1 cellular context compared by ENCODE assay signal in the genomic region with DNA sequence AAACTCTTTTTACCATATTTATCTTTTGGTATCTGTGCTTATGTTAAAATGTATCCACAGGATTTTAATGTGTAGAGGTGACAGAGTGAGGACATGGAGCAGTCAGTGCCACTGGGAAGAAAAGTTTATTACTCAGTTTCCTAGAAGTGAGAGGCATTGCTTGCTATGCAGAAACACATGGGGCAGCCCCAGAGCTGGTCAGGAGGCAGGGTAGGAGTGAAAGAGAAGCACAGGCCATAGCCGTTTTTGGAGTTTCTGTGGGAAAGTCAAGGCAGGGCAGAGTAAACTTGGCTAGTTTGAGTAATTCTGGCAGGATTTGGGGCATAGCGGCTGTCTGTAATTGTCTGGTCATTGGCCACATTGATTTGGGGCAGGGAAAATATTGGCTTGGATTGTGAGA.
TF ChIP-seq lines count a peak whose summit lies in the region.

No MANE protein-coding gene starts in this region.

TF ChIP-seq in A549, 52 proteins besides CTCF, POLR2A, EP300 and RAD21 (continued from another document):
- no peak for TF ChIP-seq USF2 (IDR thresholded peaks at IDR 0.05)
- TF ChIP-seq, protein P1, sequence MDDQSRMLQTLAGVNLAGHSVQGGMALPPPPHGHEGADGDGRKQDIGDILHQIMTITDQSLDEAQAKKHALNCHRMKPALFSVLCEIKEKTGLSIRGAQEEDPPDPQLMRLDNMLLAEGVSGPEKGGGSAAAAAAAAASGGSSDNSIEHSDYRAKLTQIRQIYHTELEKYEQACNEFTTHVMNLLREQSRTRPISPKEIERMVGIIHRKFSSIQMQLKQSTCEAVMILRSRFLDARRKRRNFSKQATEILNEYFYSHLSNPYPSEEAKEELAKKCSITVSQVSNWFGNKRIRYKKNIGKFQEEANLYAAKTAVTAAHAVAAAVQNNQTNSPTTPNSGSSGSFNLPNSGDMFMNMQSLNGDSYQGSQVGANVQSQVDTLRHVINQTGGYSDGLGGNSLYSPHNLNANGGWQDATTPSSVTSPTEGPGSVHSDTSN (IDR thresholded peaks at IDR 0.05), result no peak
- no peak for TF ChIP-seq HOXB5 (CRISPR knock-in tag; IDR thresholded peaks at IDR 0.05)
- TF ChIP-seq ZNF302 (CRISPR knock-in tag; IDR thresholded peaks at IDR 0.05), result no peak
TF ChIP-seq in A549: peak in this region for 0.
